Comparison of ENCODE assay signal across 30 cellular contexts in genomic region chr14:89401241-89401640, GRCh38. TPM values are rescaled to one million over a fixed set of nuclear protein-coding genes. Genes with fewer than 3 reads are reported as not detected.
DNase-seq lines count a peak whose midpoint lies in the region; ATAC-seq, FAIRE-seq and TF ChIP-seq lines count a peak whose summit lies in the region.
"Had no signal": no experiment of that assay in that cellular context is flagged by ENCODE, and none has a peak within 500 bp of the region (broad histone marks: within the 10 kb centered on the region; RNA-seq: fewer than 3 reads in every experiment).

No MANE protein-coding gene starts in this region.

- peaks cover 7% of the 10 kb centered on the region for H3K27me3 Mint-ChIP-seq in GM23338 (ENCODE audit: insufficient read depth, low read depth, poor library complexity)
- H3K27me3 Mint-ChIP-seq in naive thymus-derived CD4-positive, alpha-beta T cell: no peaks in the 10 kb centered on the region
- H3K27me3 Mint-ChIP-seq in CD8-positive, alpha-beta memory T cell: no peaks in the 10 kb centered on the region
- H3K27me3 Mint-ChIP-seq: activated CD8-positive, alpha-beta memory T cell treated with anti-CD3 and anti-CD28 coated beads, Interleukin-2, amount 10 ng/mL, durations not matched to agents 7 days and 5 days had no signal

- H3K9me3 ChIP-seq in BLaER1 treated with 17β-estradiol and CSF1 and Interleukin-3, amounts not matched to agents 10 nM and 100 nM (replicated peaks in 1 of 11): peaks cover 0 to 20% (median 11%) of the 10 kb centered on the region in 11 experiments; a peak in 14 of 22 replicates
- no peaks in the 10 kb centered on the region for H3K9me3 ChIP-seq in naive thymus-derived CD4-positive, alpha-beta T cell (ENCODE audit: control insufficient read depth in 2 of 3, low read length in 3 of 3)
- H3K9me3 ChIP-seq in CD8-positive, alpha-beta memory T cell (ENCODE audit: low read length): no peaks in the 10 kb centered on the region
- H3K9me3 ChIP-seq: esophagus squamous epithelium, heart left ventricle, MG63, SK-N-SH, stomach, thyroid gland had no signal

- H3K9ac ChIP-seq in BLaER1 treated with 17β-estradiol and CSF1 and Interleukin-3, amounts not matched to agents 10 nM and 100 nM: no peak overlapping the region
- H3K9ac ChIP-seq: SK-N-SH had no signal

- H3K79me2 ChIP-seq in GM23338 (replicated peaks; ENCODE audit: insufficient read depth): peaks cover 100% of the 10 kb centered on the region

- H3K9me2 ChIP-seq in GM23338 (ENCODE audit: insufficient read depth): no peaks in the 10 kb centered on the region
- H3K9me2 ChIP-seq: SK-N-SH had no signal

- H3K4me1 Mint-ChIP-seq in GM23338: peaks cover 62% of the 10 kb centered on the region
- peaks cover 33 to 85% (median 82%) of the 10 kb centered on the region in 7 donors for H3K4me1 Mint-ChIP-seq in naive thymus-derived CD4-positive, alpha-beta T cell
- peaks cover 61 to 81% (median 70%) of the 10 kb centered on the region in 3 donors for H3K4me1 Mint-ChIP-seq in CD8-positive, alpha-beta memory T cell

- DNase-seq in GM23338 (ENCODE audit: low spot score): no peak
- peak; percentile 62 for DNase-seq in astrocyte of the hippocampus (ENCODE audit: low read depth, low spot score)
- no peak for DNase-seq in naive thymus-derived CD4-positive, alpha-beta T cell
- no peak for DNase-seq in DMS79 (lab: John Stamatoyannopoulos, UW)
- no peak for DNase-seq in HTR-8/SVneo (ENCODE audit: insufficient read length, low spot score)
- DNase-seq in CD8-positive, alpha-beta memory T cell: no peak
- no peak for DNase-seq in GM19240 (ENCODE audit: insufficient read length, low spot score)
- DNase-seq: activated CD4-positive, alpha-beta T cell treated with anti-CD3 and anti-CD28 coated beads, Interleukin-2, amount 50 U/mL, for 4 hours; activated CD8-positive, alpha-beta memory T cell treated with anti-CD3 and anti-CD28 coated beads, Interleukin-2, amount 10 ng/mL, durations not matched to agents 7 days and 5 days; activated gamma-delta T cell treated with Interleukin-2 at 50 U/mL for 16 hours; activated T-cell treated with anti-CD3 and anti-CD28 coated beads, Interleukin-2, amount 50 U/mL, for 4 hours; dermis blood vessel endothelial cell; esophagus squamous epithelium; foreskin keratinocyte; HFFc6; MG63; NCI-H2029 treated with DMSO at 0.1 percent for 48 hours; NCI-H526; NK-92 treated with Interleukin-12 subunit alpha and Interleukin-12 subunit beta, amount 100 ng/mL, for 24 hours; right cardiac atrium; SK-N-SH; stomach; thyroid gland had no signal

- H3K36me3 Mint-ChIP-seq in GM23338 (ENCODE audit: low read depth): peaks cover 53% of the 10 kb centered on the region
- H3K36me3 Mint-ChIP-seq in naive thymus-derived CD4-positive, alpha-beta T cell: peaks cover 0 to 42% (median 21%) of the 10 kb centered on the region in 5 donors
- H3K36me3 Mint-ChIP-seq in CD8-positive, alpha-beta memory T cell: peaks cover 0 to 27% (median 24%) of the 10 kb centered on the region in 3 donors

- H3K4me3 ChIP-seq in BLaER1 treated with 17β-estradiol and CSF1 and Interleukin-3, amounts not matched to agents 10 nM and 100 nM: no peak overlapping the region
- H3K4me3 ChIP-seq in GM23338: no peak overlapping the region
- no peak overlapping the region for H3K4me3 ChIP-seq in naive thymus-derived CD4-positive, alpha-beta T cell (ENCODE audit: low read length)
- H3K4me3 ChIP-seq in CD8-positive, alpha-beta memory T cell (ENCODE audit: low read length): no peak overlapping the region
- H3K4me3 ChIP-seq: esophagus squamous epithelium, heart left ventricle, K562, lung, MG63, stomach, thyroid gland had no signal

- H3F3A ChIP-seq in GM23338 (replicated peaks; ENCODE audit: low read depth): no peaks in the 10 kb centered on the region; the same call in 1 of the 2 replicates

- no peak; the same call in 2 of the 3 replicates for ATAC-seq in GM23338
- ATAC-seq in naive thymus-derived CD4-positive, alpha-beta T cell: no peak
- ATAC-seq: activated CD8-positive, alpha-beta memory T cell treated with anti-CD3 and anti-CD28 coated beads, Interleukin-2, amount 10 ng/mL, durations not matched to agents 7 days and 5 days; activated T-cell treated with anti-CD3 and anti-CD28 coated beads, Interleukin-2, amount 50 U/mL, for 4 hours; foreskin keratinocyte; heart left ventricle; K562; right cardiac atrium had no signal

- H3K36me3 ChIP-seq in BLaER1 treated with 17β-estradiol and CSF1 and Interleukin-3, amounts not matched to agents 10 nM and 100 nM: peaks cover 36 to 69% (median 52%) of the 10 kb centered on the region in 11 experiments
- H3K36me3 ChIP-seq in GM23338 (ENCODE audit: insufficient read depth): peaks cover 10% of the 10 kb centered on the region; the same call in 1 of the 2 replicates
- H3K36me3 ChIP-seq in naive thymus-derived CD4-positive, alpha-beta T cell (ENCODE audit: control insufficient read depth in 2 of 3, insufficient read depth in 3 of 3, low read length in 3 of 3): peaks cover 0 to 8% (median 0%) of the 10 kb centered on the region in 3 experiments
- H3K36me3 ChIP-seq in CD8-positive, alpha-beta memory T cell (ENCODE audit: insufficient read depth, low read length): no peaks in the 10 kb centered on the region
- H3K36me3 ChIP-seq: MG63, thyroid gland had no signal

- FAIRE-seq in HTR-8/SVneo (lab: Jason Lieb, UNC): no peak
- FAIRE-seq: G401.6, K562, TTC549 had no signal

- intact Hi-C loops in naive thymus-derived CD4-positive, alpha-beta T cell (cut with micrococcal nuclease): no loop called here

- POLR2A ChIA-PET in naive thymus-derived CD4-positive, alpha-beta T cell (lab: Charles Lee): no interaction called here
- POLR2A ChIA-PET in CD8-positive, alpha-beta memory T cell (lab: Charles Lee): no interaction called here

- H3K4me1 ChIP-seq in BLaER1 treated with 17β-estradiol and CSF1 and Interleukin-3, amounts not matched to agents 10 nM and 100 nM: peaks cover 33 to 62% (median 50%) of the 10 kb centered on the region in 10 experiments
- peaks cover 69% of the 10 kb centered on the region for H3K4me1 ChIP-seq in GM23338 (ENCODE audit: insufficient read depth)
- H3K4me1 ChIP-seq in naive thymus-derived CD4-positive, alpha-beta T cell (ENCODE audit: control insufficient read depth in 2 of 2, insufficient read depth in 2 of 2, low read length in 2 of 2): peaks cover 0 to 8% of the 10 kb centered on the region in 2 donors
- peaks cover 23% of the 10 kb centered on the region for H3K4me1 ChIP-seq in CD8-positive, alpha-beta memory T cell (ENCODE audit: insufficient read depth, low read length)
- H3K4me1 ChIP-seq: foreskin keratinocyte had no signal

- no peaks in the 10 kb centered on the region for H3K27me3 ChIP-seq in BLaER1 treated with 17β-estradiol and CSF1 and Interleukin-3, amounts not matched to agents 10 nM and 100 nM
- H3K27me3 ChIP-seq in GM23338 (ENCODE audit: insufficient read depth): no peaks in the 10 kb centered on the region
- H3K27me3 ChIP-seq in naive thymus-derived CD4-positive, alpha-beta T cell (ENCODE audit: control insufficient read depth in 2 of 2, insufficient read depth in 2 of 2, low read length in 2 of 2): no peaks in the 10 kb centered on the region
- no peaks in the 10 kb centered on the region for H3K27me3 ChIP-seq in CD8-positive, alpha-beta memory T cell (ENCODE audit: insufficient read depth, low read length, poor library complexity, severe bottlenecking)
- H3K27me3 ChIP-seq: esophagus squamous epithelium, foreskin keratinocyte, heart left ventricle, MG63, stomach, thyroid gland had no signal

- no peak overlapping the region for H3K27ac Mint-ChIP-seq in GM23338
- peak overlapping the region in 5 of 9 donors; percentile 49 to 69 (median 54) for H3K27ac Mint-ChIP-seq in naive thymus-derived CD4-positive, alpha-beta T cell
- H3K27ac Mint-ChIP-seq in CD8-positive, alpha-beta memory T cell: no peak overlapping the region
- H3K27ac Mint-ChIP-seq: activated CD8-positive, alpha-beta memory T cell treated with anti-CD3 and anti-CD28 coated beads, Interleukin-2, amount 10 ng/mL, durations not matched to agents 7 days and 5 days; T-helper 1 cell treated with Interleukin-12 subunit alpha and Interleukin-12 subunit beta and Interleukin-4 antibody, amounts not matched to agents 30 μg/mL and 1 μg/mL, for 36 hours had no signal

- H3K9me3 Mint-ChIP-seq in GM23338: no peaks in the 10 kb centered on the region
- H3K9me3 Mint-ChIP-seq in naive thymus-derived CD4-positive, alpha-beta T cell: peaks cover 0 to 2% (median 0%) of the 10 kb centered on the region in 11 donors
- H3K9me3 Mint-ChIP-seq in CD8-positive, alpha-beta memory T cell: no peaks in the 10 kb centered on the region
- H3K9me3 Mint-ChIP-seq: activated T-cell treated with anti-CD3 and anti-CD28 coated beads, Interleukin-2, amount 50 U/mL, for 4 hours; HFFc6; T-helper 1 cell treated with Interleukin-12 subunit alpha and Interleukin-12 subunit beta and Interleukin-4 antibody, amounts not matched to agents 30 μg/mL and 1 μg/mL, for 36 hours had no signal

- H4K20me1 ChIP-seq in BLaER1 treated with 17β-estradiol and CSF1 and Interleukin-3, amounts not matched to agents 10 nM and 100 nM: peaks cover 32 to 87% (median 71%) of the 10 kb centered on the region in 11 experiments; a peak in 20 of 22 replicates
- H4K20me1 ChIP-seq in GM23338 (replicated peaks; ENCODE audit: insufficient read depth): peaks cover 89% of the 10 kb centered on the region

- H2AFZ ChIP-seq in GM23338: no peak overlapping the region

- H3K4me2 ChIP-seq in BLaER1 treated with 17β-estradiol and CSF1 and Interleukin-3, amounts not matched to agents 10 nM and 100 nM: peak overlapping the region in 8 of 11 experiments; percentile 6 to 52 (median 24); a peak in 5 of 22 replicates
- no peak overlapping the region for H3K4me2 ChIP-seq in GM23338
- H3K4me2 ChIP-seq: SK-N-SH had no signal

- CTCF ChIA-PET in naive thymus-derived CD4-positive, alpha-beta T cell (lab: Charles Lee): no interaction called here
- CTCF ChIA-PET in CD8-positive, alpha-beta memory T cell (lab: Charles Lee): no interaction called here

- no peak for TF ChIP-seq CTCF in GM23338 (conservative IDR thresholded peaks at IDR 0.05; ENCODE audit: low read depth in 2 of 2)

- no peak overlapping the region for H3K27ac ChIP-seq in BLaER1 treated with 17β-estradiol and CSF1 and Interleukin-3, amounts not matched to agents 10 nM and 100 nM
- peak overlapping the region; percentile 81; the same call in 1 of the 2 replicates for H3K27ac ChIP-seq in GM23338 (ENCODE audit: low read depth)
- H3K27ac ChIP-seq in naive thymus-derived CD4-positive, alpha-beta T cell (ENCODE audit: low read depth, low read length): no peak overlapping the region
- H3K27ac ChIP-seq in CD8-positive, alpha-beta memory T cell (ENCODE audit: low read depth, low read length): no peak overlapping the region
- H3K27ac ChIP-seq: esophagus squamous epithelium, foreskin keratinocyte, heart left ventricle, stomach, thyroid gland had no signal

- H3K4me3 Mint-ChIP-seq in GM23338: no peak overlapping the region
- peak overlapping the region in 3 of 10 donors; percentile 0 to 51 (median 26) for H3K4me3 Mint-ChIP-seq in naive thymus-derived CD4-positive, alpha-beta T cell
- no peak overlapping the region for H3K4me3 Mint-ChIP-seq in CD8-positive, alpha-beta memory T cell
- H3K4me3 Mint-ChIP-seq: activated CD8-positive, alpha-beta memory T cell treated with anti-CD3 and anti-CD28 coated beads, Interleukin-2, amount 10 ng/mL, durations not matched to agents 7 days and 5 days; activated T-cell treated with anti-CD3 and anti-CD28 coated beads, Interleukin-2, amount 50 U/mL, for 4 hours; HFFc6; T-helper 1 cell treated with Interleukin-12 subunit alpha and Interleukin-12 subunit beta and Interleukin-4 antibody, amounts not matched to agents 30 μg/mL and 1 μg/mL, for 36 hours had no signal

RNA-seq across cellular contexts. Expression of gene FOXN3, which starts 15.8 kb away (rescaled TPM):
- 149 and 167 TPM in 2 replicates for total RNA-seq in GM23338 (2014; rRNA removed; shearing (Covaris generic))
- polyA plus RNA-seq in GM23338 (2016; fragmentation: Nextera tagmentation; extraction: Ambion mirVana): 88.3 and 98.9 TPM in 2 replicates
- total RNA-seq in naive thymus-derived CD4-positive, alpha-beta T cell: 100 to 1,000 TPM; 103 to 192 (median 149) TPM
- polyA plus RNA-seq in naive thymus-derived CD4-positive, alpha-beta T cell: 100 to 1,000 TPM; 120 to 156 TPM
- 10 to 100 TPM; 73.9 to 74.8 TPM for total RNA-seq in CD8-positive, alpha-beta memory T cell
- 136 TPM for polyA plus RNA-seq in CD8-positive, alpha-beta memory T cell

Comparison
In these comparisons a context has a peak if more than half of its experiments do, and no peak if none do; other contexts are left out.
1. H3K27ac Mint-ChIP-seq: peak in naive thymus-derived CD4-positive, alpha-beta T cell (5 of 9); none in GM23338 (single experiment) and CD8-positive, alpha-beta memory T cell (0 of 8).